Comparison of ENCODE assay signal across 8 cellular contexts in the genomic region with DNA sequence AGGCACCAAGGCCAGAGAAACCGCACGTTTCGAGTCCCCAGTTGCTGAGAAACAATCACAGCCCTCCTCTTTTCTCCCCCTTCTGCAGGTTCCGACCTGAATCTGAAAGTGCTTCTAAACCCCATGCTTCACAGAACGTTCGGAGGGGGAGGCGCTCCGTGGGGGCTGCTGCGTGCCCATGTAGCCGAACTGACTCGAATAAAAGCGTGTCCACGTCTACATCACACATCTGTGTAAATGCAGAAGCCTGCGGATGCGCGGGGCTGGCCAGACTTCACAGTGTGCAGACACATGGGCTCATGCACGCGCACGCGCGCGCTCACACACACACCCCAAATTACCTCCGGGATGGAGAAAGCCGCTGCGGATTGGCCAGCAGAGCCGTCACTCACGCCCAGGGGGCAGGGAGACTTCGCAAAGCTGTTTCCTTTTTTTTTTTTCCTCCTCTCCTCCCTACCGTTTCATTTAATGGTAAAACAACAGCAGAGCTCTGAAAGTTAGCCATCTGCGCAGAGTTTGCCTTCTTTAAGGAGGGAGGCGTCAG. TPM values are rescaled to one million over a fixed set of nuclear protein-coding genes. Genes with fewer than 3 reads are reported as not detected.
DNase-seq lines count a peak whose midpoint lies in the region; ATAC-seq and TF ChIP-seq lines count a peak whose summit lies in the region.

No MANE protein-coding gene starts in this region.

- POLR2A ChIA-PET in RWPE1 (lab: Yijun Ruan, JAX; ENCODE audit: low non-redundant PET): no interaction called here
- POLR2A ChIA-PET in naive thymus-derived CD8-positive, alpha-beta T cell (lab: Charles Lee): interaction anchor here (0.8 to 1.5 kb wide), 5 partner anchors 8 to 1283 kb away, joined by 3 read pairs; a partner anchor contains a TSS

- ATAC-seq in naive thymus-derived CD8-positive, alpha-beta T cell: peak; percentile 69 to 78
- peak; percentile 87 for ATAC-seq in stimulated activated memory B cell treated with anti-CD40 and anti-IgM and Interleukin-4, amounts not matched to agents 10 μg/mL and 1 μg/mL and 100 μg/mL, for 72 hours

- no peaks in the 10 kb centered on the region for H3K36me3 Mint-ChIP-seq in naive thymus-derived CD8-positive, alpha-beta T cell
- H3K36me3 Mint-ChIP-seq in stimulated activated memory B cell treated with anti-CD40 and anti-IgM and Interleukin-4, amounts not matched to agents 10 μg/mL and 1 μg/mL and 100 μg/mL, for 72 hours: peaks cover 6% of the 10 kb centered on the region

- peak overlapping the region; percentile 93 for H3K27ac ChIP-seq in RWPE1

- H3K4me1 Mint-ChIP-seq in naive thymus-derived CD8-positive, alpha-beta T cell: peaks cover 25 to 58% (median 49%) of the 10 kb centered on the region in 4 donors
- H3K4me1 Mint-ChIP-seq in stimulated activated memory B cell treated with anti-CD40 and anti-IgM and Interleukin-4, amounts not matched to agents 10 μg/mL and 1 μg/mL and 100 μg/mL, for 72 hours: peaks cover 29% of the 10 kb centered on the region

- DNase-seq in ELF-1 (ENCODE audit: low read depth, low spot score) (peak; percentile 97), H4 (ENCODE audit: low spot score) (peak; percentile 96), LNCaP clone FGC (ENCODE audit: low read depth) (peak; percentile 78), RWPE1 (ENCODE audit: low spot score) (peak; percentile 99), fibroblast of pulmonary artery (ENCODE audit: low read depth) (peak; percentile 99)
- DNase-seq in activated effector memory CD4-positive, alpha-beta T cell treated with Interleukin-2 at 50 U/mL for 16 hours: peak; percentile 89
- DNase-seq in naive thymus-derived CD8-positive, alpha-beta T cell: peak; percentile 97 to 100 (median 99)

- peak overlapping the region; percentile 83 to 98 (median 95) for H3K4me3 Mint-ChIP-seq in naive thymus-derived CD8-positive, alpha-beta T cell
- peak overlapping the region; percentile 91 for H3K4me3 Mint-ChIP-seq in stimulated activated memory B cell treated with anti-CD40 and anti-IgM and Interleukin-4, amounts not matched to agents 10 μg/mL and 1 μg/mL and 100 μg/mL, for 72 hours

- H3K27ac Mint-ChIP-seq in naive thymus-derived CD8-positive, alpha-beta T cell: peak overlapping the region; percentile 63 to 95 (median 92)
- peak overlapping the region; percentile 89 for H3K27ac Mint-ChIP-seq in stimulated activated memory B cell treated with anti-CD40 and anti-IgM and Interleukin-4, amounts not matched to agents 10 μg/mL and 1 μg/mL and 100 μg/mL, for 72 hours

- no peaks in the 10 kb centered on the region for H3K9me3 Mint-ChIP-seq in naive thymus-derived CD8-positive, alpha-beta T cell
- H3K9me3 Mint-ChIP-seq in stimulated activated memory B cell treated with anti-CD40 and anti-IgM and Interleukin-4, amounts not matched to agents 10 μg/mL and 1 μg/mL and 100 μg/mL, for 72 hours: no peaks in the 10 kb centered on the region

- H3K4me3 ChIP-seq in LNCaP clone FGC (ENCODE audit: low read depth, low read length): peak overlapping the region; percentile 49
- H3K4me3 ChIP-seq in fibroblast of pulmonary artery (replicated peaks; ENCODE audit: low read depth, low read length): peak overlapping the region; percentile 65

- H3K27me3 Mint-ChIP-seq in naive thymus-derived CD8-positive, alpha-beta T cell: peaks cover 0 to 9% (median 0%) of the 10 kb centered on the region in 5 donors
- peaks cover 44% of the 10 kb centered on the region for H3K27me3 Mint-ChIP-seq in stimulated activated memory B cell treated with anti-CD40 and anti-IgM and Interleukin-4, amounts not matched to agents 10 μg/mL and 1 μg/mL and 100 μg/mL, for 72 hours

- no peak for TF ChIP-seq CTCF in LNCaP clone FGC (IDR thresholded peaks at IDR 0.05; ENCODE audit: control insufficient read depth, extremely low read depth, insufficient read depth)
- TF ChIP-seq CTCF in RWPE1 (conservative IDR thresholded peaks at IDR 0.05; ENCODE audit: low read depth): no peak
- TF ChIP-seq CTCF in fibroblast of pulmonary artery (IDR thresholded peaks at IDR 0.05; ENCODE audit: low read length, missing control alignments): no peak

- CTCF ChIA-PET in RWPE1 (lab: Yijun Ruan, JAX): no interaction called here

RNA-seq across cellular contexts. Expression of a gene that starts 2.3 kb away (rescaled TPM):
- 7.0 and 7.4 TPM in 2 replicates for total RNA-seq in H4 (2014; rRNA removed; shearing (Covaris generic))
- 10 to 100 TPM; 25.7 to 27.2 TPM for total RNA-seq in naive thymus-derived CD8-positive, alpha-beta T cell
- polyA plus RNA-seq in naive thymus-derived CD8-positive, alpha-beta T cell: 1 to 10 TPM in 2 of 3 donors, under 1 TPM in 1; 0.80 to 5.8 (median 1.8) TPM

Comparison
In these comparisons a context has a peak if more than half of its experiments do, and no peak if none do; other contexts are left out.
1. Peak in every context shown above with its lines: DNase-seq, ATAC-seq, H3K4me3 ChIP-seq and H3K27ac ChIP-seq.